ENCODE assay signal across 8 cellular contexts in genomic region chr5:37379100-37379628, GRCh38. TPM values are rescaled to one million over a fixed set of nuclear protein-coding genes. Genes with fewer than 3 reads are reported as not detected.
DNase-seq lines count a peak whose midpoint lies in the region; ATAC-seq and TF ChIP-seq lines count a peak whose summit lies in the region.
"Not testable (repeated sequence)": the region's sequence is repeated elsewhere in the genome, so short reads cannot be mapped to it uniquely, and the experiment has no call there.

WDR70 (plus strand) TSS chr5:37379318; CDS start chr5:37379368, 50 bp downstream.

- in situ Hi-C loops in GM13977 (cut with MboI; ENCODE audit: low pct_unique_long_range_greater_than_20kb, low sequenced_read_pairs, unreplicated experiment), result not testable (repeated sequence)

- peak within 1 kb of the TSS; percentile 93 for H3K4me3 Mint-ChIP-seq in T-helper 17 cell

- H3K27me3 Mint-ChIP-seq in T-helper 17 cell, result not testable (repeated sequence)

- H3K27me3 ChIP-seq in right atrium auricular region, vagina: not testable (repeated sequence)

- TF ChIP-seq POLR2A in vagina (IDR thresholded peaks at IDR 0.05), result not testable (repeated sequence)

- H3K27ac ChIP-seq in right atrium auricular region, result peak within 1 kb of the TSS; percentile 49 to 71
- peak within 1 kb of the TSS; percentile 57 for H3K27ac ChIP-seq in vagina

- TF ChIP-seq CTCF in GM13977 (IDR thresholded peaks at IDR 0.05; ENCODE audit: extremely low read depth, insufficient read depth, missing control alignments) (peak; percentile 92), right atrium auricular region (IDR thresholded peaks at IDR 0.05) (peak; percentile 21 to 74), vagina (IDR thresholded peaks at IDR 0.05) (peak; percentile 36 to 47 (median 46))

- H3K4me3 ChIP-seq in right atrium auricular region (peak within 1 kb of the TSS; percentile 72 to 83), vagina (peak within 1 kb of the TSS; percentile 75 to 79)

- intact Hi-C loops in vagina (cut with DNase I), result not testable (repeated sequence)

- not testable (repeated sequence) for H3K36me3 Mint-ChIP-seq in T-helper 17 cell (ENCODE audit: low read depth)

- peaks cover 21% of the 10 kb centered on the region for H3K36me3 ChIP-seq in right atrium auricular region
- H3K36me3 ChIP-seq in vagina, result not testable (repeated sequence)

- ATAC-seq in HG02884 (IDR thresholded peaks at IDR 0.05; ENCODE audit: unreplicated experiment) (peak; percentile 99), T-helper 17 cell (peak; percentile 99)

- not testable (repeated sequence) for H3K4me1 ChIP-seq in right atrium auricular region
- H3K4me1 ChIP-seq in vagina, result peaks cover 21% of the 10 kb centered on the region

- DNase-seq in GM13977 (ENCODE audit: low spot score) (peak; percentile 76), NCI-H1694 (lab: John Stamatoyannopoulos, UW) (peak; percentile 88), T-helper 17 cell (peak; percentile 63 to 68 (median 67)), amygdala (lab: John Stamatoyannopoulos, UW) (peak; percentile 14 to 91 (median 78)), right atrium auricular region (ENCODE audit: low spot score) (peak; percentile 86), putamen (ENCODE audit: low spot score) (peak; percentile 91), vagina (ENCODE audit: extremely low spot score in 2 of 2) (peak in 1 of 2 donors; percentile 88)

- H3K9me3 ChIP-seq in T-helper 17 cell (ENCODE audit: control insufficient read depth, low read length, poor library complexity, severe bottlenecking); right atrium auricular region; vagina: not testable (repeated sequence)

- H3K27ac Mint-ChIP-seq in T-helper 17 cell, result peak within 1 kb of the TSS; percentile 92

- peaks cover 10% of the 10 kb centered on the region for H3K4me1 Mint-ChIP-seq in T-helper 17 cell

RNA-seq across cellular contexts. Expression of gene WDR70, which starts in this region (rescaled TPM):
- 10 to 100 TPM; 35.2 to 38.8 TPM for total RNA-seq in T-helper 17 cell
- 10 to 100 TPM in 1 of 2 donors, 1 to 10 TPM in 1; 8.2 to 12.2 TPM for total RNA-seq in right atrium auricular region
- 31.4 TPM for total RNA-seq in vagina
